Comparison of ENCODE assay signal across 1 cellular context in the genomic region with DNA sequence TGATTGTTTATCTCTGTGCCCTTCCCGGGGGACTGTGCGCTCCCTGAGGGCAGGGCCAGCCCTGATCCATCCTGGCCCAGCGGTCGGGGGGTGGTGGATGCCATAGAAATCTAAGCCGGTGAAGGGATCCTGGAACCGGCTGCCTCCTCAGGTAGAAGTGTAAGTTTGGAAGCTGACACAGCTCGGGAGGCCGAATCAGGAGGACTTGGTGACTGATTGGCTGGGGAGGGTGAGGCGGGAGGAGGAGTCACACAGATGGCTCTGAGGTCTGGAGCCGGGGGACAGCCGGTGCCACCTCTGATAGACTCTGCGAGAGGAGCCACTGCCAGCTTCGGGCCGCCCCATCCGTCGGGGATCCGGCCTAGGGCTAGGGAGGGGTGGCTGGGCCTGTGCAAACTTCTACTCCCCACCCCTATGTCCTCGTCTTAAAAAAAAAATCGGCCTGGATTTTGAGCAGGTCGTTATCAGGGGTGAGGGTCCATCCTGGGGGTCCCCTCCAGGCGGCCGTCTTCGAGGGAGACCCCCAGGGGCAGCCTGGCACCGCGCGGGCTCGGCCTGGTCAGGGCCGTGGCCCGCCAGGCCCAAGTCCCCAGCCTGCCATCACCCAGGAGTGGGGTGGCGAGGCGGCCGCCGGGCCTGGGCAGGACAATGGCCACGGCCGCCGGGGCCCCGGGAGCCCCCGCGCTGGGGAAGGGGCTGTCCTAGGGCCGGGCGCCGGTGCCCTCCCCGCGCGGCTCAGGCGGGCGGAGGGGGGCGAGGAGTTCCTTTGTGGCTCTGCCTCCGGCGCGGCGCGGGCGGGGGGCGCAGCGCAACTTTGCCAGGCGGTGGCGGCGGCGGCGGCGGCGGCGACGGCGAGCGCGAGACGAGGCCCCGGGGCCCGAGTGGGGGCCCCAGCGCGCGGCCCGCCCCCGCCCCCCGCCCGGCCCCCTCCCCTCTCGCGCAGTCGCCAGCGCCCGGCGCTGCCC.
TF ChIP-seq lines count a peak whose summit lies in the region.

No MANE protein-coding gene starts in this region.

TF ChIP-seq in HEK293, 187 proteins besides CTCF, POLR2A, EP300 and RAD21 (continued from another document and continues in another):
- peak; percentile 47; the same call in 1 of the 2 replicates for TF ChIP-seq ZBTB7A (tag by site-specific recombination; IDR thresholded peaks at IDR 0.05; ENCODE audit: low read depth)
- TF ChIP-seq SCRT1 (tag by site-specific recombination; IDR thresholded peaks at IDR 0.05; ENCODE audit: borderline replicate concordance), result no peak
- no peak for TF ChIP-seq PRDM6 (tag by site-specific recombination; IDR thresholded peaks at IDR 0.05)
- TF ChIP-seq ZNF10 (tag by site-specific recombination; IDR thresholded peaks at IDR 0.05), result peak; percentile 93
- TF ChIP-seq HOXD13 (CRISPR knock-in tag; IDR thresholded peaks at IDR 0.05; ENCODE audit: borderline replicate concordance), result no peak
- no peak for TF ChIP-seq ZNF354C (tag by site-specific recombination; IDR thresholded peaks at IDR 0.05; ENCODE audit: borderline replicate concordance, low read depth)
- no peak for TF ChIP-seq ZNF202 (tag by site-specific recombination; IDR thresholded peaks at IDR 0.05; ENCODE audit: borderline replicate concordance)
- peak; percentile 53; the same call in 1 of the 2 replicates for TF ChIP-seq GLIS2 (tag by site-specific recombination; IDR thresholded peaks at IDR 0.05)
- no peak for TF ChIP-seq EGR2 (tag by site-specific recombination; IDR thresholded peaks at IDR 0.05; ENCODE audit: low read depth)
- TF ChIP-seq ZFP41 (tag by site-specific recombination; IDR thresholded peaks at IDR 0.05; ENCODE audit: borderline replicate concordance), result no peak
- peak; percentile 81 for TF ChIP-seq ZBTB20 (tag by site-specific recombination; IDR thresholded peaks at IDR 0.05)
- TF ChIP-seq ZFP69B (tag by site-specific recombination; IDR thresholded peaks at IDR 0.05), result no peak
- TF ChIP-seq WT1 (tag by site-specific recombination; IDR thresholded peaks at IDR 0.05), result 0 out of 2 replicates have a peak, but pooled peaks have one; percentile 27
- no peak for TF ChIP-seq ZNF629 (tag by site-specific recombination; IDR thresholded peaks at IDR 0.05)
- peak; percentile 66; the same call in 1 of the 2 replicates for TF ChIP-seq ZNF223 (tag by site-specific recombination; IDR thresholded peaks at IDR 0.05)
- 0 out of 2 replicates have a peak, but pooled peaks have one; percentile 40 for TF ChIP-seq KLF10 (tag by site-specific recombination; IDR thresholded peaks at IDR 0.05)
- TF ChIP-seq ZNF600 (tag by site-specific recombination; IDR thresholded peaks at IDR 0.05), result peak; percentile 41; the same call in 1 of the 2 replicates
- TF ChIP-seq PRDM10 (tag by site-specific recombination; IDR thresholded peaks at IDR 0.05), result peak; percentile 70
- 0 out of 2 replicates have a peak, but pooled peaks have one; percentile 13 for TF ChIP-seq ZNF660 (tag by site-specific recombination; IDR thresholded peaks at IDR 0.05)
- TF ChIP-seq, protein P1, sequence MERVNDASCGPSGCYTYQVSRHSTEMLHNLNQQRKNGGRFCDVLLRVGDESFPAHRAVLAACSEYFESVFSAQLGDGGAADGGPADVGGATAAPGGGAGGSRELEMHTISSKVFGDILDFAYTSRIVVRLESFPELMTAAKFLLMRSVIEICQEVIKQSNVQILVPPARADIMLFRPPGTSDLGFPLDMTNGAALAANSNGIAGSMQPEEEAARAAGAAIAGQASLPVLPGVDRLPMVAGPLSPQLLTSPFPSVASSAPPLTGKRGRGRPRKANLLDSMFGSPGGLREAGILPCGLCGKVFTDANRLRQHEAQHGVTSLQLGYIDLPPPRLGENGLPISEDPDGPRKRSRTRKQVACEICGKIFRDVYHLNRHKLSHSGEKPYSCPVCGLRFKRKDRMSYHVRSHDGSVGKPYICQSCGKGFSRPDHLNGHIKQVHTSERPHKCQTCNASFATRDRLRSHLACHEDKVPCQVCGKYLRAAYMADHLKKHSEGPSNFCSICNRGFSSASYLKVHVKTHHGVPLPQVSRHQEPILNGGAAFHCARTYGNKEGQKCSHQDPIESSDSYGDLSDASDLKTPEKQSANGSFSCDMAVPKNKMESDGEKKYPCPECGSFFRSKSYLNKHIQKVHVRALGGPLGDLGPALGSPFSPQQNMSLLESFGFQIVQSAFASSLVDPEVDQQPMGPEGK (tag by site-specific recombination; IDR thresholded peaks at IDR 0.05), result peak; percentile 60
- peak; percentile 56; the same call in 1 of the 2 replicates for TF ChIP-seq ZBTB17 (tag by site-specific recombination; IDR thresholded peaks at IDR 0.05)
- TF ChIP-seq, protein P2, sequence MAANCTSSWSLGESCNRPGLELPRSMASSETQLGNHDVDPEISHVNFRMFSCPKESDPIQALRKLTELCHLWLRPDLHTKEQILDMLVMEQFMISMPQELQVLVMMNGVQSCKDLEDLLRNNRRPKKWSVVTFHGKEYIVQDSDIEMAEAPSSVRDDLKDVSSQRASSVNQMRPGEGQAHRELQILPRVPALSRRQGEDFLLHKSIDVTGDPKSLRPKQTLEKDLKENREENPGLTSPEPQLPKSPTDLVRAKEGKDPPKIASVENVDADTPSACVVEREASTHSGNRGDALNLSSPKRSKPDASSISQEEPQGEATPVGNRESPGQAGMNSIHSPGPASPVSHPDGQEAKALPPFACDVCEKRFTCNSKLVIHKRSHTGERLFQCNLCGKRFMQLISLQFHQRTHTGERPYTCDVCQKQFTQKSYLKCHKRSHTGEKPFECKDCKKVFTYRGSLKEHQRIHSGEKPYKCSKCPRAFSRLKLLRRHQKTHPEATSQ (tag by site-specific recombination; IDR thresholded peaks at IDR 0.05), result no peak
- no peak for TF ChIP-seq IKZF3 (tag by site-specific recombination; IDR thresholded peaks at IDR 0.05)
- TF ChIP-seq ZNF423 (tag by site-specific recombination; IDR thresholded peaks at IDR 0.05), result no peak
- TF ChIP-seq ZNF416 (tag by site-specific recombination; IDR thresholded peaks at IDR 0.05), result no peak
- TF ChIP-seq ZNF239 (tag by site-specific recombination; IDR thresholded peaks at IDR 0.05), result no peak
- TF ChIP-seq ZNF514 (tag by site-specific recombination; IDR thresholded peaks at IDR 0.05), result no peak
- peak; percentile 63 for TF ChIP-seq ZBTB8A (tag by site-specific recombination; IDR thresholded peaks at IDR 0.05)
- no peak for TF ChIP-seq ZNF585B (tag by site-specific recombination; IDR thresholded peaks at IDR 0.05)
- TF ChIP-seq, protein P3, sequence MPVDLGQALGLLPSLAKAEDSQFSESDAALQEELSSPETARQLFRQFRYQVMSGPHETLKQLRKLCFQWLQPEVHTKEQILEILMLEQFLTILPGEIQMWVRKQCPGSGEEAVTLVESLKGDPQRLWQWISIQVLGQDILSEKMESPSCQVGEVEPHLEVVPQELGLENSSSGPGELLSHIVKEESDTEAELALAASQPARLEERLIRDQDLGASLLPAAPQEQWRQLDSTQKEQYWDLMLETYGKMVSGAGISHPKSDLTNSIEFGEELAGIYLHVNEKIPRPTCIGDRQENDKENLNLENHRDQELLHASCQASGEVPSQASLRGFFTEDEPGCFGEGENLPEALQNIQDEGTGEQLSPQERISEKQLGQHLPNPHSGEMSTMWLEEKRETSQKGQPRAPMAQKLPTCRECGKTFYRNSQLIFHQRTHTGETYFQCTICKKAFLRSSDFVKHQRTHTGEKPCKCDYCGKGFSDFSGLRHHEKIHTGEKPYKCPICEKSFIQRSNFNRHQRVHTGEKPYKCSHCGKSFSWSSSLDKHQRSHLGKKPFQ (tag by site-specific recombination; IDR thresholded peaks at IDR 0.05), result no peak
- TF ChIP-seq ZNF341 (tag by site-specific recombination; IDR thresholded peaks at IDR 0.05; ENCODE audit: low read depth), result peak; percentile 59
- TF ChIP-seq HOXC10 (CRISPR knock-in tag; IDR thresholded peaks at IDR 0.05), result no peak
- TF ChIP-seq ZNF830 (tag by site-specific recombination; IDR thresholded peaks at IDR 0.05; ENCODE audit: low read depth), result no peak
- TF ChIP-seq ZNF555 (tag by site-specific recombination; conservative IDR thresholded peaks at IDR 0.05), result no peak
- no peak for TF ChIP-seq ZNF645 (tag by site-specific recombination; IDR thresholded peaks at IDR 0.05)
- peak; percentile 64; the same call in 1 of the 2 replicates for TF ChIP-seq ZBTB48 (tag by site-specific recombination; IDR thresholded peaks at IDR 0.05)
- peak; percentile 52 for TF ChIP-seq SP2 (tag by site-specific recombination; IDR thresholded peaks at IDR 0.05)
- TF ChIP-seq, protein P4, sequence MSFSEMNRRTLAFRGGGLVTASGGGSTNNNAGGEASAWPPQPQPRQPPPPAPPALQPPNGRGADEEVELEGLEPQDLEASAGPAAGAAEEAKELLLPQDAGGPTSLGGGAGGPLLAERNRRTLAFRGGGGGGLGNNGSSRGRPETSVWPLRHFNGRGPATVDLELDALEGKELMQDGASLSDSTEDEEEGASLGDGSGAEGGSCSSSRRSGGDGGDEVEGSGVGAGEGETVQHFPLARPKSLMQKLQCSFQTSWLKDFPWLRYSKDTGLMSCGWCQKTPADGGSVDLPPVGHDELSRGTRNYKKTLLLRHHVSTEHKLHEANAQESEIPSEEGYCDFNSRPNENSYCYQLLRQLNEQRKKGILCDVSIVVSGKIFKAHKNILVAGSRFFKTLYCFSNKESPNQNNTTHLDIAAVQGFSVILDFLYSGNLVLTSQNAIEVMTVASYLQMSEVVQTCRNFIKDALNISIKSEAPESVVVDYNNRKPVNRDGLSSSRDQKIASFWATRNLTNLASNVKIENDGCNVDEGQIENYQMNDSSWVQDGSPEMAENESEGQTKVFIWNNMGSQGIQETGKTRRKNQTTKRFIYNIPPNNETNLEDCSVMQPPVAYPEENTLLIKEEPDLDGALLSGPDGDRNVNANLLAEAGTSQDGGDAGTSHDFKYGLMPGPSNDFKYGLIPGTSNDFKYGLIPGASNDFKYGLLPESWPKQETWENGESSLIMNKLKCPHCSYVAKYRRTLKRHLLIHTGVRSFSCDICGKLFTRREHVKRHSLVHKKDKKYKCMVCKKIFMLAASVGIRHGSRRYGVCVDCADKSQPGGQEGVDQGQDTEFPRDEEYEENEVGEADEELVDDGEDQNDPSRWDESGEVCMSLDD (tag by site-specific recombination; IDR thresholded peaks at IDR 0.05), result 0 out of 2 replicates have a peak, but pooled peaks have one; percentile 45
- no peak for TF ChIP-seq MZF1 (tag by site-specific recombination; IDR thresholded peaks at IDR 0.05; ENCODE audit: borderline replicate concordance)
- TF ChIP-seq ZNF146 (tag by site-specific recombination; IDR thresholded peaks at IDR 0.05), result no peak
- TF ChIP-seq PRDM1 (tag by site-specific recombination; IDR thresholded peaks at IDR 0.05), result no peak
- TF ChIP-seq ZNF335 (tag by site-specific recombination; conservative IDR thresholded peaks at IDR 0.05), result peak; percentile 56
- TF ChIP-seq ZNF777 (tag by site-specific recombination; IDR thresholded peaks at IDR 0.05; ENCODE audit: borderline replicate concordance), result peak; percentile 40; the same call in 1 of the 2 replicates
- 0 out of 2 replicates have a peak, but pooled peaks have one; percentile 14 for TF ChIP-seq KLF1 (tag by site-specific recombination; IDR thresholded peaks at IDR 0.05)
- TF ChIP-seq ZEB2 (tag by site-specific recombination; IDR thresholded peaks at IDR 0.05), result no peak
- TF ChIP-seq ZNF76 (tag by site-specific recombination; IDR thresholded peaks at IDR 0.05; ENCODE audit: borderline replicate concordance, low read depth), result no peak
